Comparison of ENCODE assay signal across 12 cellular contexts in genomic region chr3:9782777-9783176, GRCh38.
DNase-seq lines count a peak whose midpoint lies in the region; ATAC-seq and TF ChIP-seq lines count a peak whose summit lies in the region.
"Had no signal": no experiment of that assay in that cellular context is flagged by ENCODE, and none has a peak within 500 bp of the region (broad histone marks: within the 10 kb centered on the region; RNA-seq: fewer than 3 reads in every experiment).

No MANE protein-coding gene starts in this region.

- no peak overlapping the region for H3K4me2 ChIP-seq in OCI-LY3 (ENCODE audit: low read length)

- H3K4me3 ChIP-seq in GM12865 (ENCODE audit: low read depth, low read length) (no peak overlapping the region), OCI-LY3 (ENCODE audit: low read length) (no peak overlapping the region)

- no peaks in the 10 kb centered on the region for H3K9me3 ChIP-seq in OCI-LY3 (ENCODE audit: insufficient read depth, low read length)

- H3K27me3 ChIP-seq in OCI-LY3 (ENCODE audit: low read depth, low read length) = no peaks in the 10 kb centered on the region

- no peak for ATAC-seq in GM19035 (IDR thresholded peaks at IDR 0.05; ENCODE audit: unreplicated experiment)
- ATAC-seq: stimulated activated naive CD8-positive, alpha-beta T cell treated with anti-CD3 and anti-CD28 coated beads, Interleukin-15, amount 100 ng/mL, for 72 hours had no signal

- H4K20me1 ChIP-seq in OCI-LY3 (ENCODE audit: insufficient read depth, low read length) = no peaks in the 10 kb centered on the region

- peaks cover 51% of the 10 kb centered on the region for H3K36me3 ChIP-seq in OCI-LY3 (replicated peaks; ENCODE audit: low read depth, low read length)

- H3K79me2 ChIP-seq in OCI-LY3 (ENCODE audit: low read length) = no peaks in the 10 kb centered on the region

- no peak overlapping the region for H3K27ac ChIP-seq in OCI-LY3 (ENCODE audit: low read length)
- H3K27ac ChIP-seq in epithelial cell of prostate = peak overlapping the region; percentile 60

- peak; percentile 14 for TF ChIP-seq CTCF in GM12865 (IDR thresholded peaks at IDR 0.05; ENCODE audit: insufficient read depth, low read depth, low read length, missing control alignments)
- peak; percentile 30; the same call in 1 of the 2 replicates for TF ChIP-seq CTCF in OCI-LY3 (IDR thresholded peaks at IDR 0.05; ENCODE audit: low read depth, low read length)

- peaks cover 16% of the 10 kb centered on the region for H3K4me1 ChIP-seq in OCI-LY3 (ENCODE audit: low read length)

- no peak overlapping the region for H2AFZ ChIP-seq in OCI-LY3 (ENCODE audit: low read depth, low read length)

- peak; percentile 31 to 47 for DNase-seq in AML-193 (lab: John Stamatoyannopoulos, UW)
- no peak for DNase-seq in GM12865 (ENCODE audit: low read depth)
- DNase-seq in epithelial cell of prostate (ENCODE audit: low read depth, low spot score) = no peak
- no peak for DNase-seq in iPS-NIHi7 (ENCODE audit: extremely low spot score)
- DNase-seq in NCI-H1436 treated with DMSO at 0.1 percent for 48 hours (lab: John Stamatoyannopoulos, UW) = no peak
- DNase-seq in RKO (ENCODE audit: low spot score) = no peak
- DNase-seq: NCI-H2081; stimulated activated CD4-positive, alpha-beta T cell treated with anti-CD3 and anti-CD28 coated beads, Interleukin-12 subunit alpha, Interleukin-12 subunit beta, amount 100 ng/mL, for 4 hours; stimulated activated naive CD8-positive, alpha-beta T cell treated with anti-CD3 and anti-CD28 coated beads, Interleukin-15, amount 100 ng/mL, for 72 hours; T-helper 1 cell had no signal

- H3K9ac ChIP-seq in OCI-LY3 (ENCODE audit: low read length) = no peak overlapping the region

Comparison
In these comparisons a context has a peak if more than half of its experiments do, and no peak if none do; other contexts are left out.
1. DNase-seq: peak in AML-193 (2 of 2); none in GM12865 (single experiment), epithelial cell of prostate (single experiment), iPS-NIHi7 (single experiment), NCI-H1436 treated with DMSO at 0.1 percent for 48 hours (single experiment) and RKO (single experiment).